Comparison of ENCODE assay signal across 16 cellular contexts in genomic region chr14:91171291-91171690, GRCh38. TPM values are rescaled to one million over a fixed set of nuclear protein-coding genes. Genes with fewer than 3 reads are reported as not detected.
A peak's percentile ranks its signal among the peaks of the same experiment; 100 is the strongest.
DNase-seq lines count a peak whose midpoint lies in the region; ATAC-seq, FAIRE-seq and TF ChIP-seq lines count a peak whose summit lies in the region.
"Had no signal": no experiment of that assay in that cellular context is flagged by ENCODE, and none has a peak within 500 bp of the region (broad histone marks: within the 10 kb centered on the region; RNA-seq: fewer than 3 reads in every experiment).

No MANE protein-coding gene starts in this region.

- H3K27ac Mint-ChIP-seq in CD4-positive, CD25-positive, alpha-beta regulatory T cell = peak overlapping the region in 2 of 3 donors; percentile 45 to 74

- no peak for ATAC-seq in CD4-positive, CD25-positive, alpha-beta regulatory T cell (ENCODE audit: low read depth in 2 of 2)
- ATAC-seq in Right ventricle myocardium superior (ENCODE audit: poor library complexity) (peak; percentile 79), psoas muscle (peak; percentile 50 to 80 (median 70))
- ATAC-seq: esophagus mucosa had no signal

- no peak for TF ChIP-seq CTCF in psoas muscle (IDR thresholded peaks at IDR 0.05)

- H3K36me3 ChIP-seq in CD4-positive, CD25-positive, alpha-beta regulatory T cell (ENCODE audit: control insufficient read depth, insufficient read depth, low read length) = peaks cover 73% of the 10 kb centered on the region
- H3K36me3 ChIP-seq in psoas muscle (ENCODE audit: insufficient read depth in 1 of 2, low read depth in 1 of 2) = peaks cover 2 to 59% of the 10 kb centered on the region in 2 donors

- peaks cover 3 to 5% (median 5%) of the 10 kb centered on the region in 4 donors for H3K4me1 Mint-ChIP-seq in CD4-positive, CD25-positive, alpha-beta regulatory T cell

- no peak overlapping the region for H3K27ac ChIP-seq in CD4-positive, CD25-positive, alpha-beta regulatory T cell (ENCODE audit: insufficient read depth, low read length, poor library complexity, severe bottlenecking)
- peak overlapping the region; percentile 81 for H3K27ac ChIP-seq in psoas muscle

- intact Hi-C loops in Right ventricle myocardium superior (cut with DNase I) (loop anchor here (10.0 kb wide), 1 partner anchor 116 kb away; no protein-coding TSS in a partner anchor), psoas muscle (cut with DNase I) (loop anchor here in 1 of 2 donors (5.0 kb wide), 1 partner anchor 34 kb away; no protein-coding TSS in a partner anchor)

- no peaks in the 10 kb centered on the region for H3K27me3 Mint-ChIP-seq in CD4-positive, CD25-positive, alpha-beta regulatory T cell

- peaks cover 15% of the 10 kb centered on the region for H3K36me3 Mint-ChIP-seq in CD4-positive, CD25-positive, alpha-beta regulatory T cell

- no peak for DNase-seq in CD4-positive, CD25-positive, alpha-beta regulatory T cell
- DNase-seq in SK-N-DZ (ENCODE audit: low spot score) = peak; percentile 78
- DNase-seq in Right ventricle myocardium superior = peak; percentile 81
- DNase-seq in psoas muscle = peak; percentile 68 to 83
- DNase-seq in NCI-H2227 treated with DMSO at 0.1 percent for 48 hours (lab: John Stamatoyannopoulos, UW) = no peak
- no peak for DNase-seq in mesenteric fat pad (ENCODE audit: low spot score)
- DNase-seq in GM19240 (ENCODE audit: insufficient read length, low spot score) = no peak
- no peak for DNase-seq in frontal cortex (ENCODE audit: low spot score in 2 of 2)
- DNase-seq: NCI-H1436 treated with DMSO at 0.1 percent for 48 hours, NCI-H345, retina, SIG-M5, T-helper 9 cell had no signal

- FAIRE-seq in frontal cortex (lab: Jason Lieb, UNC) = no peak
- FAIRE-seq: HTR-8/SVneo, islet of Langerhans had no signal

- no peaks in the 10 kb centered on the region for H3K9me3 Mint-ChIP-seq in CD4-positive, CD25-positive, alpha-beta regulatory T cell

- H3K9me3 ChIP-seq in CD4-positive, CD25-positive, alpha-beta regulatory T cell (ENCODE audit: control insufficient read depth in 2 of 2, low read length in 2 of 2) = no peaks in the 10 kb centered on the region
- H3K9me3 ChIP-seq in psoas muscle = no peaks in the 10 kb centered on the region

- no peaks in the 10 kb centered on the region for H3K27me3 ChIP-seq in CD4-positive, CD25-positive, alpha-beta regulatory T cell (ENCODE audit: control insufficient read depth, insufficient read depth, low read length)
- no peaks in the 10 kb centered on the region for H3K27me3 ChIP-seq in psoas muscle (ENCODE audit: insufficient read depth in 3 of 3, low read length in 2 of 3)

- no peaks in the 10 kb centered on the region for H3K4me1 ChIP-seq in CD4-positive, CD25-positive, alpha-beta regulatory T cell (ENCODE audit: control insufficient read depth, insufficient read depth, low read length, poor library complexity, severe bottlenecking)
- H3K4me1 ChIP-seq in psoas muscle = peaks cover 48% of the 10 kb centered on the region

- no peak overlapping the region for H3K4me3 Mint-ChIP-seq in CD4-positive, CD25-positive, alpha-beta regulatory T cell

- WGBS in psoas muscle, 3 donors = 16 to 30% (median 24%) methylated on average over 5 of the region's 5 CpGs

- H3K4me3 ChIP-seq in CD4-positive, CD25-positive, alpha-beta regulatory T cell (ENCODE audit: low read depth, low read length) = no peak overlapping the region
- no peak overlapping the region for H3K4me3 ChIP-seq in psoas muscle

RNA-seq across cellular contexts. Expression of gene DGLUCY, which starts 57.4 kb away (rescaled TPM):
- 120 TPM for total RNA-seq in CD4-positive, CD25-positive, alpha-beta regulatory T cell
- 10 to 100 TPM; 45.2 to 62.7 (median 56.9) TPM for polyA plus RNA-seq in CD4-positive, CD25-positive, alpha-beta regulatory T cell
- 24.8 and 37.3 TPM in 2 replicates for polyA plus RNA-seq in SK-N-DZ (2014; cell fraction: cytosol; rRNA removed)
- 46.1 and 55.7 TPM in 2 replicates for polyA plus RNA-seq in SK-N-DZ (2014; cell fraction: nucleus; rRNA removed)
- total RNA-seq in Right ventricle myocardium superior (240 TPM), psoas muscle (100 to 1,000 TPM in 2 of 4 donors, 10 to 100 TPM in 2; 77.5 to 135 (median 98.7) TPM), mesenteric fat pad (41.1 TPM), frontal cortex (23.2 TPM)
- polyA plus RNA-seq in psoas muscle = 10 to 100 TPM; 20.4 to 53.1 (median 43.2) TPM

Comparison
In these comparisons a context has a peak if more than half of its experiments do, and no peak if none do; other contexts are left out.
1. ATAC-seq: peak in Right ventricle myocardium superior (single experiment) and psoas muscle (4 of 4); none in CD4-positive, CD25-positive, alpha-beta regulatory T cell (0 of 2).
2. DNase-seq: peak in SK-N-DZ (single experiment), Right ventricle myocardium superior (single experiment) and psoas muscle (2 of 2); none in CD4-positive, CD25-positive, alpha-beta regulatory T cell (0 of 3), NCI-H2227 treated with DMSO at 0.1 percent for 48 hours (single experiment), mesenteric fat pad (single experiment), GM19240 (single experiment) and frontal cortex (0 of 2).